8 cellular contexts compared by ENCODE assay signal in genomic region chr4:38177035-38177791, GRCh38.
DNase-seq lines count a peak whose midpoint lies in the region; ATAC-seq and TF ChIP-seq lines count a peak whose summit lies in the region.

No MANE protein-coding gene starts in this region.

- no peaks in the 10 kb centered on the region for H3F3A ChIP-seq in smooth muscle cell (ENCODE audit: low read depth)
- H3F3A ChIP-seq in SK-N-SH (replicated peaks; ENCODE audit: insufficient read depth) = peaks cover 5% of the 10 kb centered on the region

- no peak for TF ChIP-seq EP300 in SK-N-SH (IDR thresholded peaks at IDR 0.05; ENCODE audit: borderline replicate concordance in 1 of 2, low read depth in 1 of 2, low read length in 1 of 2)

- peak overlapping the region; percentile 25; the same call in 1 of the 2 replicates for H3K4me2 ChIP-seq in IMR-90 (ENCODE audit: low read depth, low read length)
- peak overlapping the region; percentile 49 for H3K4me2 ChIP-seq in smooth muscle cell
- no peak overlapping the region for H3K4me2 ChIP-seq in SK-N-SH

- H3K27ac ChIP-seq in IMR-90 (ENCODE audit: insufficient read depth, low read length) (peak overlapping the region; percentile 17; the same call in 1 of the 2 replicates), esophagus squamous epithelium (peak overlapping the region; percentile 63 to 78 (median 75)), smooth muscle cell (ENCODE audit: low read depth) (no peak overlapping the region), SK-N-SH (ENCODE audit: low read depth in 2 of 2, low read length in 1 of 2) (no peak overlapping the region)

- H3K79me2 ChIP-seq in smooth muscle cell (ENCODE audit: low read depth) (no peaks in the 10 kb centered on the region), SK-N-SH (ENCODE audit: insufficient read depth) (no peaks in the 10 kb centered on the region)

- DNase-seq in IMR-90 (peak; percentile 44), esophagus squamous epithelium (lab: John Stamatoyannopoulos, UW) (no peak), smooth muscle cell (lab: John Stamatoyannopoulos, UW; ENCODE audit: unreplicated experiment) (no peak), G401 (ENCODE audit: low spot score) (no peak), SK-N-SH (no peak), HCEC 1CT (no peak)
- peak; percentile 82 for DNase-seq in activated CD8-positive, alpha-beta memory T cell treated with anti-CD3 and anti-CD28 coated beads, Interleukin-2, amount 10 ng/mL, durations not matched to agents 7 days and 5 days

- H2BK120ac ChIP-seq in IMR-90 (ENCODE audit: low read depth, low read length) = peak overlapping the region; percentile 59

- no TSS peak for BruUV-seq in IMR-90 (replicated peaks; lab: Mats Ljungman, UMichigan)

- no peaks in the 10 kb centered on the region for H3K9me2 ChIP-seq in SK-N-SH

- H3K9me3 Mint-ChIP-seq in activated CD8-positive, alpha-beta memory T cell treated with anti-CD3 and anti-CD28 coated beads, Interleukin-2, amount 10 ng/mL, durations not matched to agents 7 days and 5 days (ENCODE audit: low read depth) = peaks cover 3% of the 10 kb centered on the region

- H3K27me3 ChIP-seq in IMR-90 (ENCODE audit: control insufficient read depth, insufficient read depth, low read length) (no peaks in the 10 kb centered on the region), esophagus squamous epithelium (no peaks in the 10 kb centered on the region), smooth muscle cell (ENCODE audit: low read depth) (no peaks in the 10 kb centered on the region), SK-N-SH (ENCODE audit: insufficient read depth) (no peaks in the 10 kb centered on the region)

- dilution Hi-C loops in IMR-90 (cut with HindIII; ENCODE audit: low sequenced_read_pairs, unreplicated experiment) = no loop called here

- H3K4me1 ChIP-seq in IMR-90 (ENCODE audit: control insufficient read depth, insufficient read depth, low read length) (peaks cover 12% of the 10 kb centered on the region), esophagus squamous epithelium (peaks cover 13 to 52% (median 23%) of the 10 kb centered on the region in 3 donors), smooth muscle cell (ENCODE audit: low read depth) (no peaks in the 10 kb centered on the region), SK-N-SH (ENCODE audit: control insufficient read depth in 1 of 2, insufficient read depth in 2 of 2, low read depth in 1 of 2, low read length in 1 of 2) (peaks cover 6 to 7% of the 10 kb centered on the region in 2 experiments)

- TF ChIP-seq CTCF in IMR-90 (conservative IDR thresholded peaks at IDR 0.05; ENCODE audit: low read depth, low read length) (no peak), esophagus squamous epithelium (IDR thresholded peaks at IDR 0.05) (no peak), smooth muscle cell (IDR thresholded peaks at IDR 0.05; ENCODE audit: borderline replicate concordance, insufficient read depth, poor library complexity, severe bottlenecking) (no peak), SK-N-SH (IDR thresholded peaks at IDR 0.05) (no peak)

- H3K79me1 ChIP-seq in IMR-90 (ENCODE audit: low read depth in 1 of 2, low read length in 2 of 2) = no peaks in the 10 kb centered on the region

- peak overlapping the region; percentile 65 for H3K4ac ChIP-seq in IMR-90 (ENCODE audit: low read depth, low read length)

- POLR2A ChIA-PET in IMR-90 (lab: Charles Lee; ENCODE audit: unreplicated experiment) (interaction anchor here (0.5 kb wide), 1 partner anchor 115 kb away, joined by 7 read pairs; no protein-coding TSS in a partner anchor), SK-N-SH (lab: Yijun Ruan, JAX) (no interaction called here)

- peak overlapping the region; percentile 11; the same call in 1 of the 3 replicates for H2BK15ac ChIP-seq in IMR-90 (ENCODE audit: low read depth, low read length)

- peak overlapping the region in 1 of 2 experiments; percentile 72; a peak in 2 of 4 replicates for H4K8ac ChIP-seq in IMR-90 (ENCODE audit: low read depth in 2 of 2, low read length in 2 of 2)

- peak overlapping the region; percentile 57; the same call in 1 of the 2 replicates for H3K14ac ChIP-seq in IMR-90 (replicated peaks; ENCODE audit: low read depth, low read length)

- H3K9ac ChIP-seq in IMR-90 (ENCODE audit: low read depth, low read length) = no peak overlapping the region; the same call in 1 of the 2 replicates
- no peak overlapping the region for H3K9ac ChIP-seq in smooth muscle cell (ENCODE audit: low read depth)
- no peak overlapping the region for H3K9ac ChIP-seq in SK-N-SH

- no peak overlapping the region for H2BK5ac ChIP-seq in IMR-90 (ENCODE audit: low read depth, low read length, poor library complexity, severe bottlenecking)

- no peaks in the 10 kb centered on the region for H3K36me3 ChIP-seq in IMR-90 (ENCODE audit: control insufficient read depth, insufficient read depth, low read length)
- H3K36me3 ChIP-seq in esophagus squamous epithelium = no peaks in the 10 kb centered on the region
- no peaks in the 10 kb centered on the region for H3K36me3 ChIP-seq in smooth muscle cell (ENCODE audit: low read depth)
- no peaks in the 10 kb centered on the region for H3K36me3 ChIP-seq in SK-N-SH (replicated peaks in 1 of 2; ENCODE audit: control insufficient read depth in 1 of 2, insufficient read depth in 2 of 2, low read length in 1 of 2)

- no peaks in the 10 kb centered on the region for H3K9me3 ChIP-seq in IMR-90 (ENCODE audit: control insufficient read depth, insufficient read depth, low read length)
- H3K9me3 ChIP-seq in esophagus squamous epithelium = no peaks in the 10 kb centered on the region
- no peaks in the 10 kb centered on the region for H3K9me3 ChIP-seq in smooth muscle cell (replicated peaks; ENCODE audit: low read depth)
- no peaks in the 10 kb centered on the region for H3K9me3 ChIP-seq in SK-N-SH

- H2BK20ac ChIP-seq in IMR-90 (ENCODE audit: low read depth, low read length) = peak overlapping the region; percentile 60; the same call in 1 of the 2 replicates

- H3K36me3 Mint-ChIP-seq in activated CD8-positive, alpha-beta memory T cell treated with anti-CD3 and anti-CD28 coated beads, Interleukin-2, amount 10 ng/mL, durations not matched to agents 7 days and 5 days = peaks cover 7% of the 10 kb centered on the region

- H3K18ac ChIP-seq in IMR-90 (ENCODE audit: low read depth, low read length) = peak overlapping the region; percentile 48

- no peaks in the 10 kb centered on the region for H3K9me1 ChIP-seq in IMR-90 (ENCODE audit: insufficient read depth, low read length)

- H3K4me1 Mint-ChIP-seq in activated CD8-positive, alpha-beta memory T cell treated with anti-CD3 and anti-CD28 coated beads, Interleukin-2, amount 10 ng/mL, durations not matched to agents 7 days and 5 days = peaks cover 30% of the 10 kb centered on the region

- CTCF ChIA-PET in IMR-90 (lab: Yijun Ruan, JAX) (interaction anchor here (0.8 kb wide), 1 partner anchor 108 kb away, joined by 4 read pairs; no protein-coding TSS in a partner anchor), SK-N-SH (lab: Yijun Ruan, JAX) (interaction anchor here (0.6 to 10.2 kb wide), 5 partner anchors 109 to 558 kb away, joined by 3 to 182 read pairs (median 3); no protein-coding TSS in a partner anchor)
- CTCF ChIA-PET in activated CD8-positive, alpha-beta memory T cell treated with anti-CD3 and anti-CD28 coated beads, Interleukin-2, amount 10 ng/mL, durations not matched to agents 7 days and 5 days (lab: Charles Lee) = interaction anchor here (0.7 to 4.1 kb wide), 15 partner anchors 10 to 554 kb away, joined by 3 to 63 read pairs (median 4); no protein-coding TSS in a partner anchor

- WGBS in IMR-90 (ENCODE audit: extremely low coverage in 2 of 2, insufficient read length in 1 of 2), 2 experiments = 76% methylated on average over 5 of the region's 13 CpGs; no CpG with 5 or more reads in 1 of the 2 experiments
- 21 to 30% methylated on average over 9 to 12 of the region's 13 CpGs for WGBS in esophagus squamous epithelium, 2 donors
- whole genome bisulfite sequencing in smooth muscle cell (ENCODE audit: low lambda C conversion rate) = 67% methylated on average over 13 of the region's 13 CpGs
- WGBS in SK-N-SH (ENCODE audit: low lambda C conversion rate) = 87% methylated on average over 13 of the region's 13 CpGs

- H3K4me3 Mint-ChIP-seq in activated CD8-positive, alpha-beta memory T cell treated with anti-CD3 and anti-CD28 coated beads, Interleukin-2, amount 10 ng/mL, durations not matched to agents 7 days and 5 days = peak overlapping the region; percentile 6

- H4K5ac ChIP-seq in IMR-90 (ENCODE audit: low read depth, low read length) = 0 out of 2 replicates have a peak overlapping the region, but pooled peaks have one; percentile 49

- peak overlapping the region; percentile 83 for H2AK5ac ChIP-seq in IMR-90 (ENCODE audit: low read depth, low read length)

- peak overlapping the region; percentile 52; the same call in 1 of the 2 replicates for H4K91ac ChIP-seq in IMR-90 (ENCODE audit: insufficient read depth, low read depth, low read length)

- ATAC-seq in IMR-90 (ENCODE audit: low read depth) (peak; percentile 38; the same call in 1 of the 2 replicates), HG02642 (IDR thresholded peaks at IDR 0.05; ENCODE audit: poor library complexity, unreplicated experiment) (no peak)
- ATAC-seq in activated CD8-positive, alpha-beta memory T cell treated with anti-CD3 and anti-CD28 coated beads, Interleukin-2, amount 10 ng/mL, durations not matched to agents 7 days and 5 days = peak; percentile 67

- peak overlapping the region; percentile 83 for H3K27ac Mint-ChIP-seq in activated CD8-positive, alpha-beta memory T cell treated with anti-CD3 and anti-CD28 coated beads, Interleukin-2, amount 10 ng/mL, durations not matched to agents 7 days and 5 days

- H3K27me3 Mint-ChIP-seq in activated CD8-positive, alpha-beta memory T cell treated with anti-CD3 and anti-CD28 coated beads, Interleukin-2, amount 10 ng/mL, durations not matched to agents 7 days and 5 days = peaks cover 49% of the 10 kb centered on the region

- no peak for TF ChIP-seq POLR2A in IMR-90 (IDR thresholded peaks at IDR 0.05; ENCODE audit: low read depth, low read length)
- no peak for TF ChIP-seq POLR2A in esophagus squamous epithelium (IDR thresholded peaks at IDR 0.05)

- peak overlapping the region; percentile 74 for H2AK9ac ChIP-seq in IMR-90 (replicated peaks; ENCODE audit: low read depth, low read length, poor library complexity)

- H4K20me1 ChIP-seq in IMR-90 (ENCODE audit: insufficient read depth, low read length) (no peaks in the 10 kb centered on the region), smooth muscle cell (ENCODE audit: low read depth) (no peaks in the 10 kb centered on the region), SK-N-SH (ENCODE audit: insufficient read depth) (no peaks in the 10 kb centered on the region)

- H2AFZ ChIP-seq in IMR-90 (replicated peaks; ENCODE audit: low read length, poor library complexity) (peak overlapping the region; percentile 86), smooth muscle cell (ENCODE audit: low read depth) (peak overlapping the region; percentile 55), SK-N-SH (ENCODE audit: low read depth) (no peak overlapping the region)

- H3K23ac ChIP-seq in IMR-90 (ENCODE audit: low read depth, low read length) = peak overlapping the region; percentile 33; the same call in 1 of the 2 replicates

- no peak overlapping the region for H3K56ac ChIP-seq in IMR-90 (ENCODE audit: extremely low read depth, insufficient read depth, low read length)

- in situ Hi-C loops in IMR-90 (cut with MboI; ENCODE audit: low sequenced_read_pairs) = loop anchor here (5.0 kb wide), 1 partner anchor 495 kb away; no protein-coding TSS in a partner anchor
- in situ Hi-C loops in G401 (cut with HindIII; ENCODE audit: low sequenced_read_pairs) = no loop called here

- H3K4me3 ChIP-seq in IMR-90 (ENCODE audit: insufficient read depth, low read depth, low read length) = no peak overlapping the region
- no peak overlapping the region for H3K4me3 ChIP-seq in esophagus squamous epithelium
- no peak overlapping the region for H3K4me3 ChIP-seq in smooth muscle cell
- H3K4me3 ChIP-seq in SK-N-SH (ENCODE audit: low read depth in 2 of 2, low read length in 1 of 2) = no peak overlapping the region

- intact Hi-C loops in IMR-90 (cut with micrococcal nuclease) (no loop called here), esophagus squamous epithelium (cut with DNase I) (no loop called here)

- TF ChIP-seq RAD21 in IMR-90 (IDR thresholded peaks at IDR 0.05; ENCODE audit: low read length) (no peak), SK-N-SH (IDR thresholded peaks at IDR 0.05; ENCODE audit: low read length) (no peak)

Comparison
In these comparisons a context has a peak if more than half of its experiments do, and no peak if none do; other contexts are left out.
1. DNase-seq: peak in IMR-90 (single experiment) and activated CD8-positive, alpha-beta memory T cell treated with anti-CD3 and anti-CD28 coated beads, Interleukin-2, amount 10 ng/mL, durations not matched to agents 7 days and 5 days (single experiment); none in esophagus squamous epithelium (single experiment), smooth muscle cell (single experiment), G401 (single experiment), SK-N-SH (single experiment) and HCEC 1CT (single experiment).
2. H3K27ac ChIP-seq: peak in IMR-90 (single experiment) and esophagus squamous epithelium (4 of 4); none in smooth muscle cell (single experiment) and SK-N-SH (0 of 2).